In the genomic region with DNA sequence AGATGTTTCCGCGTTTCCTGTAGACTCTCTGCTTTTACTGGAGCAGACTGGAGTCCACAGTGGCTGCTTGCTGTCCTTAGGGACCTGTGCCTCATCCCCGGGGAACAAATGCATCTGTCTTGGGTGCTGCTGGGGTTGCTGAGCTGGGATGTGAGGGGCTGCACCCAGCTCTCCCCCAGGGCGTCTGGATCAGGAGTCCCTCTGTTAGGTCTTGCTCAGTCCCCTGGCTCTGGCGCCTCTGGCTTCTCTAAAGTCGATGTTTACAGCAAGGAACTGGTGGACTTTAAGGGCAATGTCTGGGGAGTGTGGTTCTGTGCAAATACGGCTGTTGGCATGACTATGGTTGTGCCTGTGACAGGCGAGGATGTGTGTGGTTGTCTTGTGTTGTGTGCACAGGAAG, we compare ENCODE assay signal across 21 cellular contexts.
"Had no signal": no experiment of that assay in that cellular context is flagged by ENCODE, and none has a peak within 500 bp of the region (broad histone marks: within the 10 kb centered on the region; RNA-seq: fewer than 3 reads in every experiment).

No MANE protein-coding gene starts in this region.

- H3K9me3 Mint-ChIP-seq: natural killer cell treated with Interleukin-12 subunit alpha and Interleukin-12 subunit beta and Interleukin-15 and Interleukin-18, amount 100 ng/mL, for 72 hours had no signal

- H3K9me3 ChIP-seq: heart left ventricle, left lung, right lobe of liver, testis had no signal

- DNase-seq: activated CD4-positive, alpha-beta T cell treated with anti-CD3 and anti-CD28 coated beads for 1 hour; activated CD4-positive, alpha-beta T cell treated with anti-CD3 and anti-CD28 coated beads, Interleukin-2, amount 50 U/mL, for 1 hour; activated CD8-positive, alpha-beta T cell treated with anti-CD3 and anti-CD28 coated beads, Interleukin-2, amount 10 ng/mL, durations not matched to agents 7 days and 5 days; activated naive CD4-positive, alpha-beta T cell treated with Interleukin-2 at 50 U/mL for 16 hours; activated T-cell treated with anti-CD3 and anti-CD28 coated beads, Interleukin-2, amount 50 U/mL, for 1 hour; amygdala; cerebellar nuclear complex; heart left ventricle; left lung; mammary epithelial cell; stimulated activated CD4-positive, alpha-beta T cell treated with anti-CD3 and anti-CD28 coated beads, Interleukin-2, amount 100 ng/mL, for 48 hours; stimulated activated CD8-positive, alpha-beta memory T cell treated with anti-CD3 and anti-CD28 coated beads, Interleukin-4, amount 100 ng/mL, for 48 hours; stimulated activated naive B cell treated with anti-CD40 and anti-IgM and Interleukin-4, amounts not matched to agents 10 μg/mL and 1 μg/mL and 100 μg/mL, for 72 hours; T-helper 9 cell; trophoblast cell had no signal

- H3K4me1 ChIP-seq: heart left ventricle, left lung, right lobe of liver, testis had no signal

- H3K27ac Mint-ChIP-seq: activated CD8-positive, alpha-beta T cell treated with anti-CD3 and anti-CD28 coated beads, Interleukin-2, amount 10 ng/mL, durations not matched to agents 7 days and 5 days; natural killer cell treated with Interleukin-12 subunit alpha and Interleukin-12 subunit beta and Interleukin-15 and Interleukin-18, amount 100 ng/mL, for 72 hours; stimulated activated naive B cell treated with anti-CD40 and anti-IgM and Interleukin-4, amounts not matched to agents 10 μg/mL and 1 μg/mL and 100 μg/mL, for 72 hours had no signal

- H3K4me1 Mint-ChIP-seq: stimulated activated naive B cell treated with anti-CD40 and anti-IgM and Interleukin-4, amounts not matched to agents 10 μg/mL and 1 μg/mL and 100 μg/mL, for 72 hours had no signal

- H3K4me3 ChIP-seq: coronary artery, heart left ventricle, left lung, right lobe of liver, smooth muscle cell, testis had no signal

- ATAC-seq: activated CD8-positive, alpha-beta T cell treated with anti-CD3 and anti-CD28 coated beads, Interleukin-2, amount 10 ng/mL, durations not matched to agents 7 days and 5 days; heart left ventricle; left lung; right lobe of liver; stimulated activated naive B cell treated with anti-CD40 and anti-IgM and Interleukin-4, amounts not matched to agents 10 μg/mL and 1 μg/mL and 100 μg/mL, for 72 hours had no signal

- H3K4me2 ChIP-seq: smooth muscle cell had no signal

- H3K27me3 ChIP-seq: right lobe of liver, testis had no signal

- H3K36me3 Mint-ChIP-seq: natural killer cell treated with Interleukin-12 subunit alpha and Interleukin-12 subunit beta and Interleukin-15 and Interleukin-18, amount 100 ng/mL, for 72 hours; stimulated activated naive B cell treated with anti-CD40 and anti-IgM and Interleukin-4, amounts not matched to agents 10 μg/mL and 1 μg/mL and 100 μg/mL, for 72 hours had no signal

- H3K27ac ChIP-seq: coronary artery, epithelial cell of prostate, heart left ventricle, left lung, right lobe of liver, testis had no signal

- H3K4me3 Mint-ChIP-seq: activated CD8-positive, alpha-beta T cell treated with anti-CD3 and anti-CD28 coated beads, Interleukin-2, amount 10 ng/mL, durations not matched to agents 7 days and 5 days; natural killer cell treated with Interleukin-12 subunit alpha and Interleukin-12 subunit beta and Interleukin-15 and Interleukin-18, amount 100 ng/mL, for 72 hours; stimulated activated naive B cell treated with anti-CD40 and anti-IgM and Interleukin-4, amounts not matched to agents 10 μg/mL and 1 μg/mL and 100 μg/mL, for 72 hours had no signal

- H3K36me3 ChIP-seq: heart left ventricle, left lung, right lobe of liver had no signal
